Comparison of ENCODE assay signal across 21 cellular contexts in genomic region chr10:132919374-132920100, GRCh38. TPM values are rescaled to one million over a fixed set of nuclear protein-coding genes. Genes with fewer than 3 reads are reported as not detected.
"Had no signal": no experiment of that assay in that cellular context is flagged by ENCODE, and none has a peak within 500 bp of the region (broad histone marks: within the 10 kb centered on the region; RNA-seq: fewer than 3 reads in every experiment).

No MANE protein-coding gene starts in this region.

- H3K9me3 Mint-ChIP-seq: central memory CD8-positive, alpha-beta T cell; naive thymus-derived CD8-positive, alpha-beta T cell; neural progenitor cell had no signal

- H3K4me2 ChIP-seq: neural progenitor cell had no signal

- H3K36me3 Mint-ChIP-seq: naive thymus-derived CD8-positive, alpha-beta T cell; neural progenitor cell had no signal

- H2AFZ ChIP-seq: neural progenitor cell had no signal

- ATAC-seq: esophagus mucosa; left lung; naive thymus-derived CD8-positive, alpha-beta T cell; pancreas; psoas muscle; sciatic nerve had no signal

- H3K9me3 ChIP-seq: left lung, pancreas, psoas muscle, stomach, thoracic aorta, transverse colon had no signal

- H3K36me3 ChIP-seq: left lung, neural progenitor cell, pancreas, stomach, thoracic aorta, transverse colon had no signal

- DNase-seq: effector memory CD4-positive, alpha-beta T cell; islet precursor cell; mammary epithelial cell; occipital lobe; retina; stimulated activated CD4-positive, alpha-beta T cell treated with anti-CD3 and anti-CD28 coated beads, Interleukin-12 subunit alpha, Interleukin-12 subunit beta, amount 100 ng/mL, for 4 hours; stimulated activated naive CD4-positive, alpha-beta T cell; stomach; substantia nigra; transverse colon had no signal

- H3K27ac Mint-ChIP-seq: naive thymus-derived CD8-positive, alpha-beta T cell; neural progenitor cell had no signal

- H3K4me1 Mint-ChIP-seq: central memory CD8-positive, alpha-beta T cell; neural progenitor cell had no signal

- H3K4me3 ChIP-seq: left lung, neural progenitor cell, pancreas, psoas muscle, skin epidermis, stomach, thoracic aorta, transverse colon had no signal

- H3K4me1 ChIP-seq: left lung, neural progenitor cell, pancreas, psoas muscle, transverse colon had no signal

- H3K4me3 Mint-ChIP-seq: central memory CD8-positive, alpha-beta T cell; naive thymus-derived CD8-positive, alpha-beta T cell; neural progenitor cell had no signal

- H3K27ac ChIP-seq: left lung, neural progenitor cell, pancreas, psoas muscle, skin epidermis, stomach, thoracic aorta, transverse colon had no signal

- H3K27me3 Mint-ChIP-seq: central memory CD8-positive, alpha-beta T cell had no signal

- H3K27me3 ChIP-seq: neural progenitor cell, pancreas had no signal

- H3K9ac ChIP-seq: neural progenitor cell had no signal

RNA-seq across cellular contexts. Expression of gene CFAP46, which starts 22.8 kb away (rescaled TPM):
- total RNA-seq: mesenteric fat pad; naive thymus-derived CD8-positive, alpha-beta T cell; thoracic aorta; transverse colon had no signal
- polyA plus RNA-seq: mammary epithelial cell; naive thymus-derived CD8-positive, alpha-beta T cell had no signal
